ENCODE assay signal across 17 cellular contexts in genomic region chr15:31446546-31446945, GRCh38.
A peak's percentile ranks its signal among the peaks of the same experiment; 100 is the strongest.
DNase-seq lines count a peak whose midpoint lies in the region; ATAC-seq, FAIRE-seq and TF ChIP-seq lines count a peak whose summit lies in the region.
"Had no signal": no experiment of that assay in that cellular context is flagged by ENCODE, and none has a peak within 500 bp of the region (broad histone marks: within the 10 kb centered on the region; RNA-seq: fewer than 3 reads in every experiment).

No MANE protein-coding gene starts in this region.

- H3K27ac ChIP-seq in right atrium auricular region (no peak overlapping the region), left ventricle myocardium inferior (replicated peaks) (no peak overlapping the region), keratinocyte (ENCODE audit: control insufficient read depth, insufficient read depth, low read length) (no peak overlapping the region)
- H3K27ac ChIP-seq: BLaER1 treated with 17β-estradiol and CSF1 and Interleukin-3, amounts not matched to agents 10 nM and 100 nM; GM23248 had no signal

- H3K79me2 ChIP-seq in keratinocyte (ENCODE audit: control insufficient read depth, insufficient read depth, low read length), result no peaks in the 10 kb centered on the region

- H3K9ac ChIP-seq in keratinocyte (ENCODE audit: control insufficient read depth, extremely low read depth, insufficient read depth, low read length), result no peak overlapping the region
- H3K9ac ChIP-seq: BLaER1 treated with 17β-estradiol and CSF1 and Interleukin-3, amounts not matched to agents 10 nM and 100 nM; GM23248 had no signal

- dilution Hi-C loops in keratinocyte (cut with MboI; ENCODE audit: extremely low pct_ligation_motif_present, low sequenced_read_pairs), result no loop called here

- no peaks in the 10 kb centered on the region for H3K9me1 ChIP-seq in keratinocyte (ENCODE audit: control insufficient read depth, extremely low read depth, insufficient read depth, low read length)

- H3K27me3 ChIP-seq in right atrium auricular region (no peaks in the 10 kb centered on the region), left ventricle myocardium inferior (ENCODE audit: low read depth) (no peaks in the 10 kb centered on the region), bronchial epithelial cell (ENCODE audit: control insufficient read depth, insufficient read depth, low read length) (no peaks in the 10 kb centered on the region), keratinocyte (ENCODE audit: control insufficient read depth, extremely low read depth, insufficient read depth, low read length) (no peaks in the 10 kb centered on the region)
- H3K27me3 ChIP-seq: BLaER1 treated with 17β-estradiol and CSF1 and Interleukin-3, amounts not matched to agents 10 nM and 100 nM had no signal

- H3K4me2 ChIP-seq in keratinocyte (ENCODE audit: control insufficient read depth, extremely low read depth, insufficient read depth, low read depth, low read length), result no peak overlapping the region
- H3K4me2 ChIP-seq: BLaER1 treated with 17β-estradiol and CSF1 and Interleukin-3, amounts not matched to agents 10 nM and 100 nM had no signal

- intact Hi-C loops in left ventricle myocardium inferior (cut with micrococcal nuclease), result no loop called here

- H3K9me3 ChIP-seq in right atrium auricular region (peaks cover 0 to 4% of the 10 kb centered on the region in 2 donors), left ventricle myocardium inferior (replicated peaks) (peaks cover 13% of the 10 kb centered on the region), keratinocyte (ENCODE audit: control insufficient read depth, low read depth, low read length) (no peaks in the 10 kb centered on the region)
- H3K9me3 ChIP-seq: HAP-1 had no signal

- DNase-seq in right atrium auricular region (ENCODE audit: low spot score), result peak; percentile 30
- no peak for DNase-seq in left ventricle myocardium inferior
- DNase-seq in bronchial epithelial cell (ENCODE audit: low read depth), result peak; percentile 37
- DNase-seq in keratinocyte (ENCODE audit: low read depth, low spot score), result no peak
- no peak for DNase-seq in frontal cortex (ENCODE audit: low spot score in 2 of 2)
- DNase-seq in T1000 (lab: John Stamatoyannopoulos, UW), result no peak
- DNase-seq: CD8-positive, alpha-beta memory T cell; COR-L47; DMS 273 treated with DMSO at 0.1 percent for 48 hours; DMS53; DND-41; EL; GM23248 had no signal

- H3K4me1 ChIP-seq in right atrium auricular region (peaks cover 0 to 7% of the 10 kb centered on the region in 2 donors), left ventricle myocardium inferior (peaks cover 5% of the 10 kb centered on the region), keratinocyte (ENCODE audit: control insufficient read depth, extremely low read depth, insufficient read depth, low read length) (peaks cover 35% of the 10 kb centered on the region)
- H3K4me1 ChIP-seq: HAP-1 had no signal

- no peak for ATAC-seq in HG03095 (IDR thresholded peaks at IDR 0.05; ENCODE audit: unreplicated experiment)
- ATAC-seq: GM12878 had no signal

- TF ChIP-seq CTCF in right atrium auricular region (IDR thresholded peaks at IDR 0.05), result no peak
- TF ChIP-seq CTCF in left ventricle myocardium inferior (IDR thresholded peaks at IDR 0.05; ENCODE audit: borderline replicate concordance), result no peak
- TF ChIP-seq CTCF in bronchial epithelial cell (IDR thresholded peaks at IDR 0.05; ENCODE audit: insufficient read depth, low read length, severe bottlenecking), result no peak
- no peak for TF ChIP-seq CTCF in keratinocyte (optimal IDR thresholded peaks at IDR 0.05 in 1 of 3, IDR thresholded peaks at IDR 0.05 in 1 of 3, conservative IDR thresholded peaks at IDR 0.05 in 1 of 3; ENCODE audit: extremely low read depth in 1 of 3, insufficient read depth in 2 of 3, low read length in 3 of 3)

- no peak for FAIRE-seq in bronchial epithelial cell (lab: Jason Lieb, UNC)
- FAIRE-seq in keratinocyte (lab: Jason Lieb, UNC), result peak; percentile 34
- FAIRE-seq in frontal cortex (lab: Jason Lieb, UNC), result no peak
- FAIRE-seq: GM12878 had no signal

- no peaks in the 10 kb centered on the region for H3K36me3 ChIP-seq in right atrium auricular region
- no peaks in the 10 kb centered on the region for H3K36me3 ChIP-seq in left ventricle myocardium inferior
- H3K36me3 ChIP-seq in bronchial epithelial cell (ENCODE audit: control insufficient read depth, insufficient read depth, low read length), result no peaks in the 10 kb centered on the region
- no peaks in the 10 kb centered on the region for H3K36me3 ChIP-seq in keratinocyte (ENCODE audit: control insufficient read depth in 2 of 2, extremely low read depth in 1 of 2, insufficient read depth in 2 of 2, low read length in 2 of 2)
- H3K36me3 ChIP-seq: BLaER1 treated with 17β-estradiol and CSF1 and Interleukin-3, amounts not matched to agents 10 nM and 100 nM; HAP-1 had no signal

- no peak overlapping the region for H2AFZ ChIP-seq in keratinocyte (ENCODE audit: control insufficient read depth, low read length)
- H2AFZ ChIP-seq: GM23248 had no signal

- H3K4me3 ChIP-seq in right atrium auricular region (no peak overlapping the region), left ventricle myocardium inferior (no peak overlapping the region), bronchial epithelial cell (ENCODE audit: low read depth, low read length) (no peak overlapping the region), keratinocyte (ENCODE audit: control insufficient read depth in 2 of 3, extremely low read depth in 1 of 3, insufficient read depth in 2 of 3, low read depth in 1 of 3, low read length in 3 of 3) (no peak overlapping the region)
- H3K4me3 ChIP-seq: BLaER1 treated with 17β-estradiol and CSF1 and Interleukin-3, amounts not matched to agents 10 nM and 100 nM; GM12878; GM23248; HAP-1 had no signal

- no peaks in the 10 kb centered on the region for H4K20me1 ChIP-seq in keratinocyte (ENCODE audit: control insufficient read depth, extremely low read depth, insufficient read depth, low read length)
- H4K20me1 ChIP-seq: BLaER1 treated with 17β-estradiol and CSF1 and Interleukin-3, amounts not matched to agents 10 nM and 100 nM had no signal

Comparison
In these comparisons a context has a peak if more than half of its experiments do, and no peak if none do; other contexts are left out.
1. DNase-seq: peak in right atrium auricular region (single experiment) and bronchial epithelial cell (single experiment); none in left ventricle myocardium inferior (single experiment), keratinocyte (single experiment), frontal cortex (0 of 2) and T1000 (single experiment).